Comparison of ENCODE assay signal across 23 cellular contexts in genomic region chr7:96235281-96235680, GRCh38.
DNase-seq lines count a peak whose midpoint lies in the region; ATAC-seq and TF ChIP-seq lines count a peak whose summit lies in the region.
"Had no signal": no experiment of that assay in that cellular context is flagged by ENCODE, and none has a peak within 500 bp of the region (broad histone marks: within the 10 kb centered on the region; RNA-seq: fewer than 3 reads in every experiment).

No MANE protein-coding gene starts in this region.

- H3K27ac ChIP-seq in muscle layer of duodenum (ENCODE audit: low read length) (peak overlapping the region; percentile 50), uterus (peak overlapping the region; percentile 55 to 67)
- H3K27ac ChIP-seq: cardiac muscle cell, SK-N-MC, upper lobe of right lung had no signal

- H3K4me1 ChIP-seq in muscle layer of duodenum (ENCODE audit: control insufficient read depth in 1 of 2, insufficient read depth in 2 of 2, low read length in 2 of 2) (peaks cover 0 to 14% of the 10 kb centered on the region in 2 donors), uterus (peaks cover 0 to 5% of the 10 kb centered on the region in 2 donors)

- no peaks in the 10 kb centered on the region for H3K9me3 ChIP-seq in muscle layer of duodenum (ENCODE audit: control insufficient read depth in 1 of 2, low read length in 2 of 2)
- no peaks in the 10 kb centered on the region for H3K9me3 ChIP-seq in uterus
- H3K9me3 ChIP-seq: upper lobe of right lung had no signal

- no peak for DNase-seq in stimulated activated naive CD8-positive, alpha-beta T cell treated with anti-CD3 and anti-CD28 coated beads, Interleukin-15, Interleukin-2, amounts not matched to agents 100 U/mL and 50 U/mL, for 24 hours
- DNase-seq in uterus, result no peak
- DNase-seq in SHP77 (lab: John Stamatoyannopoulos, UW), result no peak
- DNase-seq in NCI-H1694 treated with DMSO at 0.1 percent for 48 hours (lab: John Stamatoyannopoulos, UW), result no peak
- DNase-seq in left colon, result no peak
- DNase-seq: C1 segment of cervical spinal cord; DMS 273 treated with DMSO at 0.1 percent for 48 hours; effector memory CD4-positive, alpha-beta T cell; GDM1; NCI-H1436; nephron progenitor cell; stimulated activated naive CD4-positive, alpha-beta T cell; T1000; upper lobe of right lung had no signal

- H3K4me3 ChIP-seq in muscle layer of duodenum (ENCODE audit: low read depth in 1 of 2, low read length in 2 of 2) (no peak overlapping the region), uterus (no peak overlapping the region)
- H3K4me3 ChIP-seq: cardiac muscle cell, SK-N-MC, upper lobe of right lung had no signal

- H3K27ac Mint-ChIP-seq in stimulated activated naive CD8-positive, alpha-beta T cell treated with anti-CD3 and anti-CD28 coated beads, Interleukin-15, Interleukin-2, amounts not matched to agents 100 ng/mL and 50 ng/mL, for 24 hours, result peak overlapping the region; percentile 13
- H3K27ac Mint-ChIP-seq: progenitor cell of endocrine pancreas had no signal

- intact Hi-C loops in uterus (cut with DNase I; ENCODE audit: low total_unique reads), result no loop called here
- intact Hi-C loops in left colon (cut with DNase I, micrococcal nuclease), result no loop called here

- H3K27me3 Mint-ChIP-seq in stimulated activated naive CD8-positive, alpha-beta T cell treated with anti-CD3 and anti-CD28 coated beads, Interleukin-15, Interleukin-2, amounts not matched to agents 100 ng/mL and 50 ng/mL, for 24 hours, result no peaks in the 10 kb centered on the region
- H3K27me3 Mint-ChIP-seq: progenitor cell of endocrine pancreas had no signal

- peaks cover 4 to 13% of the 10 kb centered on the region in 2 donors for H3K36me3 ChIP-seq in muscle layer of duodenum (ENCODE audit: control insufficient read depth in 1 of 2, insufficient read depth in 2 of 2, low read length in 2 of 2)
- H3K36me3 ChIP-seq in uterus, result no peaks in the 10 kb centered on the region
- H3K36me3 ChIP-seq: upper lobe of right lung had no signal

- peaks cover 32% of the 10 kb centered on the region for H3K36me3 Mint-ChIP-seq in stimulated activated naive CD8-positive, alpha-beta T cell treated with anti-CD3 and anti-CD28 coated beads, Interleukin-15, Interleukin-2, amounts not matched to agents 100 ng/mL and 50 ng/mL, for 24 hours (ENCODE audit: low read depth)

- no peak for TF ChIP-seq CTCF in uterus (IDR thresholded peaks at IDR 0.05)

- H3K27me3 ChIP-seq in muscle layer of duodenum (ENCODE audit: low read depth, low read length) (no peaks in the 10 kb centered on the region), uterus (no peaks in the 10 kb centered on the region)
- H3K27me3 ChIP-seq: cardiac muscle cell, upper lobe of right lung had no signal

- peaks cover 27% of the 10 kb centered on the region for H3K4me1 Mint-ChIP-seq in stimulated activated naive CD8-positive, alpha-beta T cell treated with anti-CD3 and anti-CD28 coated beads, Interleukin-15, Interleukin-2, amounts not matched to agents 100 ng/mL and 50 ng/mL, for 24 hours (ENCODE audit: low read depth)

- peaks cover 3% of the 10 kb centered on the region for H3K9me3 Mint-ChIP-seq in stimulated activated naive CD8-positive, alpha-beta T cell treated with anti-CD3 and anti-CD28 coated beads, Interleukin-15, Interleukin-2, amounts not matched to agents 100 ng/mL and 50 ng/mL, for 24 hours
- H3K9me3 Mint-ChIP-seq: activated T-helper 2 cell treated with anti-CD3 and anti-CD28 coated beads, Interferon-gamma antibody, Interleukin-2, Interleukin-4, amounts not matched to agents 10 μg/mL and 5 μg/mL and 100 μg/mL, durations not matched to agents 14 hours and 24 hours and 36 hours had no signal

- TF ChIP-seq POLR2A in uterus (IDR thresholded peaks at IDR 0.05), result no peak

- no peak overlapping the region for H3K4me3 Mint-ChIP-seq in stimulated activated naive CD8-positive, alpha-beta T cell treated with anti-CD3 and anti-CD28 coated beads, Interleukin-15, Interleukin-2, amounts not matched to agents 100 ng/mL and 50 ng/mL, for 24 hours
- H3K4me3 Mint-ChIP-seq: nephron progenitor cell had no signal

- no peak for ATAC-seq in stimulated activated naive CD8-positive, alpha-beta T cell treated with anti-CD3 and anti-CD28 coated beads, Interleukin-15, Interleukin-2, amounts not matched to agents 100 U/mL and 50 U/mL, for 24 hours
- peak; percentile 53 for ATAC-seq in HG03521 (IDR thresholded peaks at IDR 0.05; ENCODE audit: unreplicated experiment)
- ATAC-seq in left colon, result no peak
- ATAC-seq: activated CD4-positive, CD25-positive, alpha-beta regulatory T cell treated with anti-CD3 and anti-CD28 coated beads, Interleukin-2, amount 50 U/mL, for 24 hours; HCT116; upper lobe of right lung had no signal
